1 cellular context compared by ENCODE assay signal in genomic region chr19:44903602-44904425, GRCh38.
TF ChIP-seq lines count a peak whose summit lies in the region.

No MANE protein-coding gene starts in this region.

TF ChIP-seq in HepG2, 621 proteins besides CTCF, POLR2A, EP300 and RAD21 (continued from another document):
- TF ChIP-seq GLI4 (CRISPR knock-in tag; IDR thresholded peaks at IDR 0.05; ENCODE audit: borderline replicate concordance) (no peak), ZNF292 (CRISPR knock-in tag; IDR thresholded peaks at IDR 0.05; ENCODE audit: borderline replicate concordance, low read depth) (peak; percentile 82), IKZF1 (IDR thresholded peaks at IDR 0.05) (no peak), NR2F2 (IDR thresholded peaks at IDR 0.05; ENCODE audit: borderline replicate concordance, low read depth) (peak; percentile 82), SOX5 (CRISPR knock-in tag; IDR thresholded peaks at IDR 0.05; ENCODE audit: borderline replicate concordance) (peak; percentile 64), ZNF703 (CRISPR knock-in tag; IDR thresholded peaks at IDR 0.05; ENCODE audit: borderline replicate concordance) (peak; percentile 88; the same call in 1 of the 2 replicates), RBAK (CRISPR knock-in tag; IDR thresholded peaks at IDR 0.05) (no peak), ZNF503 (CRISPR knock-in tag; IDR thresholded peaks at IDR 0.05) (no peak), ZBTB39 (CRISPR knock-in tag; IDR thresholded peaks at IDR 0.05) (peak; percentile 91), CCAR2 (optimal IDR thresholded peaks at IDR 0.05; ENCODE audit: low read depth, low read length) (no peak), SATB2 (CRISPR knock-in tag; IDR thresholded peaks at IDR 0.05) (no peak)
